In the genomic region with DNA sequence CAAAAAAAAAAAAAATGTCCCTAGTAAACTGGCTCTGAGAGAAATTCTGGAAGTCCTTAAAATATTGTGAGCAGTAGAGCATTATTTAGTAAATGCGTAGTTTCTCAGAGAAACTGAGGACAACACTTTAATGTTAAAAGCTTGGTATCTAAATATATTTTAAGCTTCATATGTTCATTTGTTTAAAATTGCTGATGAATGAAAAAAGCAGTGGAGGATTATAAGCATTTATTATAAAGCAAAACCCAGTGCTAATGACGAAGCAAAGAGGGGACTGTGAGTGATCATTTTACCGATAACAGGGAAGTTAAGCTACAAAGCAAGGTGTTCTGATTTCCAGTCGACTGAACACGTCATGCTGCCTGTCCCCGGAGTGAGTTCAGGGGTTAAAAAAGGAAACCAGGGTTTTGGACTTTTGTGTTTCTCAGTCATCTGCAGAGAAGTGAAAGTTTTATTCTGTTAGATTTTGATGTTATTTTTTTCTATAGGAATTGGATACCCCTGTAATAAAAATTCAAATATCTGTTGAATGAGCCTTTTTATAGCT, we compare ENCODE assay signal across 31 cellular contexts.
DNase-seq lines count a peak whose midpoint lies in the region; ATAC-seq, FAIRE-seq and TF ChIP-seq lines count a peak whose summit lies in the region.
"Had no signal": no experiment of that assay in that cellular context is flagged by ENCODE, and none has a peak within 500 bp of the region (broad histone marks: within the 10 kb centered on the region; RNA-seq: fewer than 3 reads in every experiment).

No MANE protein-coding gene starts in this region.

- no peak overlapping the region for H3K27ac ChIP-seq in GM12878 (ENCODE audit: control insufficient read depth, insufficient read depth)
- H3K27ac ChIP-seq: psoas muscle, thoracic aorta had no signal

- H3K9ac ChIP-seq in GM12878 (ENCODE audit: control insufficient read depth, insufficient read depth, low read length), result no peak overlapping the region

- no peak for TF ChIP-seq POLR2A in GM12878 (IDR thresholded peaks at IDR 0.05; ENCODE audit: low read depth, low read length)

- no peak for FAIRE-seq in GM12878 (lab: Jason Lieb, UNC)
- FAIRE-seq: D721Med, endometrium, GM18507, urothelium cell line had no signal

- SMC1A ChIA-PET in GM12878 (lab: Charles Lee; ENCODE audit: uncharacterized antibody, unreplicated experiment), result interaction anchor here (0.7 to 1.6 kb wide), 3 partner anchors 10 to 375 kb away, joined by 3 to 4 read pairs (median 4); no protein-coding TSS in a partner anchor

- DNase-seq in GM06990 (ENCODE audit: extremely low read depth, insufficient read length) (peak; percentile 14), GM12878 (ENCODE audit: low read depth, low spot score) (no peak), NCI-H2107 (lab: John Stamatoyannopoulos, UW) (no peak), LoVo (ENCODE audit: low spot score) (no peak)
- DNase-seq in central memory CD4-positive, alpha-beta T cell, result no peak
- DNase-seq: activated CD4-positive, alpha-beta T cell treated with anti-CD3 and anti-CD28 coated beads, Interleukin-2, amount 50 U/mL, for 1 hour; activated gamma-delta T cell treated with Interleukin-2 at 50 U/mL for 16 hours; activated T-cell treated with anti-CD3 and anti-CD28 coated beads, Interleukin-2, amount 50 U/mL, for 4 hours; CD4-positive, CD25-positive, alpha-beta regulatory T cell; dermis blood vessel endothelial cell; gastrocnemius medialis; GOT3; HFFc6; hypothalamus; immature natural killer cell; Kasumi-1; mesendoderm; MV-4-11; PC-3; psoas muscle; stimulated activated CD4-positive, alpha-beta T cell treated with anti-CD3 and anti-CD28 coated beads, Interleukin-15, amount 100 ng/mL, for 24 hours; stimulated activated naive CD4-positive, alpha-beta T cell treated with Interleukin-2 at 50 U/mL for 16 hours had no signal

- no peak for TF ChIP-seq RAD21 in GM12878 (IDR thresholded peaks at IDR 0.05; ENCODE audit: insufficient read depth, low read depth, low read length)

- H3K27me3 ChIP-seq in GM06990 (replicated peaks; ENCODE audit: control insufficient read depth, insufficient read depth, low read length) (no peaks in the 10 kb centered on the region), GM12878 (replicated peaks in 1 of 2; ENCODE audit: control insufficient read depth in 2 of 2, insufficient read depth in 2 of 2, low read length in 1 of 2) (no peaks in the 10 kb centered on the region)
- H3K27me3 ChIP-seq: gastrocnemius medialis had no signal

- no peak overlapping the region for H2AFZ ChIP-seq in GM12878 (ENCODE audit: control insufficient read depth, low read depth, low read length)

- in situ Hi-C loops in GM12878 (cut with MboI), result no loop called here

- H3K9me3 ChIP-seq in GM12878 (replicated peaks; ENCODE audit: control insufficient read depth, insufficient read depth, low read length), result no peaks in the 10 kb centered on the region
- H3K9me3 ChIP-seq: gastrocnemius medialis, psoas muscle, thoracic aorta had no signal

- H3K4me1 ChIP-seq in GM12878 (ENCODE audit: control insufficient read depth, insufficient read depth, low read length), result peaks cover 3% of the 10 kb centered on the region; the same call in 1 of the 2 replicates
- H3K4me1 ChIP-seq: psoas muscle had no signal

- no peaks in the 10 kb centered on the region for H4K20me1 ChIP-seq in GM12878 (ENCODE audit: control insufficient read depth, insufficient read depth)

- POLR2A ChIA-PET in GM12878 (lab: Charles Lee), result interaction anchor here (0.7 kb wide), 1 partner anchor 30 kb away, joined by 3 read pairs; no protein-coding TSS in a partner anchor

- TF ChIP-seq CTCF in GM06990 (IDR thresholded peaks at IDR 0.05; ENCODE audit: insufficient read depth, low read length, poor library complexity, severe bottlenecking) (no peak), GM12878 (IDR thresholded peaks at IDR 0.05 in 2 of 3, conservative IDR thresholded peaks at IDR 0.05 in 1 of 3; ENCODE audit: control insufficient read depth in 2 of 3, extremely low read depth in 1 of 3, insufficient read depth in 1 of 3, low read depth in 3 of 3, low read length in 3 of 3) (no peak)

- RAD21 ChIA-PET in GM12878 (lab: Charles Lee; ENCODE audit: unreplicated experiment), result interaction anchor here (1.4 kb wide), 1 partner anchor 93 kb away, joined by 4 read pairs; the partner anchor contains the start of gene CNST

- no peaks in the 10 kb centered on the region for H3K79me2 ChIP-seq in GM12878 (ENCODE audit: control insufficient read depth, insufficient read depth, low read length)

- H3K4me3 ChIP-seq in GM06990 (replicated peaks; ENCODE audit: low read depth, low read length) (no peak overlapping the region), GM12878 (no peak overlapping the region)
- H3K4me3 ChIP-seq: gastrocnemius medialis, psoas muscle, thoracic aorta had no signal

- 34% methylated on average over 6 of the region's 6 CpGs for WGBS in GM12878 (ENCODE audit: insufficient coverage, insufficient replicate concordance, low lambda C conversion rate, missing lambda C conversion rate)

- intact Hi-C loops in GM12878 (cut with micrococcal nuclease; ENCODE audit: unreplicated experiment), result no loop called here

- CTCF ChIA-PET in GM12878 (lab: Yijun Ruan, JAX), result interaction anchor here (0.7 kb wide), 1 partner anchor 106 kb away, joined by 3 read pairs; no protein-coding TSS in a partner anchor

- no TSS peak for BruUV-seq in GM12878 (replicated peaks; lab: Mats Ljungman, UMichigan)

- peak; percentile 78 for ATAC-seq in GM18868 (IDR thresholded peaks at IDR 0.05; ENCODE audit: unreplicated experiment)
- ATAC-seq in HG03469 (IDR thresholded peaks at IDR 0.05; ENCODE audit: unreplicated experiment), result peak; percentile 52
- no peak for ATAC-seq in GM12878
- ATAC-seq in GM19328 (IDR thresholded peaks at IDR 0.05; ENCODE audit: unreplicated experiment), result no peak
- ATAC-seq: activated T-cell treated with anti-CD3 and anti-CD28 coated beads, Interleukin-2, amount 50 U/mL, for 4 hours; gastrocnemius medialis; PC-3; Right ventricle myocardium inferior had no signal

- TF ChIP-seq EP300 in GM12878 (IDR thresholded peaks at IDR 0.05; ENCODE audit: borderline replicate concordance in 1 of 2, control insufficient read depth in 1 of 2, low read depth in 2 of 2, low read length in 2 of 2), result no peak

- H3K36me3 ChIP-seq in GM06990 (ENCODE audit: control insufficient read depth, insufficient read depth, low read length), result peaks cover 6% of the 10 kb centered on the region
- H3K36me3 ChIP-seq in GM12878 (ENCODE audit: control insufficient read depth in 2 of 2, insufficient read depth in 2 of 2, low read length in 1 of 2), result no peaks in the 10 kb centered on the region; a peak in 1 of 4 replicates

- peak overlapping the region; percentile 64; the same call in 1 of the 2 replicates for H3K4me2 ChIP-seq in GM12878 (ENCODE audit: control insufficient read depth, insufficient read depth)

TF ChIP-seq in GM12878, 131 proteins besides CTCF, POLR2A, EP300 and RAD21:
- TF ChIP-seq CBX5 (IDR thresholded peaks at IDR 0.05; ENCODE audit: low read depth) (0 out of 2 replicates have a peak, but pooled peaks have one; percentile 38), POLR2AphosphoS5 (IDR thresholded peaks at IDR 0.05; ENCODE audit: low read length) (no peak)
TF ChIP-seq in GM12878: peak in this region for 1.

Comparison
In these comparisons a context has a peak if more than half of its experiments do, and no peak if none do; other contexts are left out.
1. ATAC-seq: peak in GM18868 (single experiment) and HG03469 (single experiment); none in GM12878 (single experiment) and GM19328 (single experiment).